Comparison of ENCODE assay signal across 19 cellular contexts in the genomic region with DNA sequence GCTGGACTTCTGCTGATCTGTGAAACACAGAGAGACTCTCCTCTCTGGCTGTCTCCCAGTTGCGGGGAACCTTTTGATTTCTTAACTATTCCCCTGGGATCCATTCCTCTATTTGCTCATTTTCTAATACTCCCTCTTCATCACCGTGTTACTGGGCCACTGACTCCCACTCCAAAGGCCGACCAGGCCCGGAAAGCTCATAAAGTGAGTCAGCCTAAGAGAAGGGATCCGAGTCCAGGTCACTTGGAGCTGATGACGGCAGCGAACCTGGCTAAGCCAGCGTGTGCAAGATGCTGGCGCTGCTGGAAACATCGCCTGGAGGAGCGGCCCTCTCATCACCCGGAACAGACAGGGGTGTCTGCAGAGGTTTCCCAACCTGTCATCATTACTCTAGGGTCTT.
A peak's percentile ranks its signal among the peaks of the same experiment; 100 is the strongest.
DNase-seq lines count a peak whose midpoint lies in the region; ATAC-seq and TF ChIP-seq lines count a peak whose summit lies in the region.
"Had no signal": no experiment of that assay in that cellular context is flagged by ENCODE, and none has a peak within 500 bp of the region (broad histone marks: within the 10 kb centered on the region; RNA-seq: fewer than 3 reads in every experiment).

No MANE protein-coding gene starts in this region.

- H3K4me3 ChIP-seq in PC-3 (ENCODE audit: low read length) (no peak overlapping the region), fibroblast of pulmonary artery (replicated peaks; ENCODE audit: low read depth, low read length) (no peak overlapping the region), osteoblast (ENCODE audit: insufficient read depth, low read length) (no peak overlapping the region), upper lobe of right lung (no peak overlapping the region)
- H3K4me3 ChIP-seq: tibial artery had no signal

- no peak overlapping the region for H2AFZ ChIP-seq in PC-3 (ENCODE audit: low read length)
- H2AFZ ChIP-seq in osteoblast (ENCODE audit: low read length) = no peak overlapping the region

- no peaks in the 10 kb centered on the region for H3K27me3 Mint-ChIP-seq in activated T-helper 2 cell treated with anti-CD3 and anti-CD28 coated beads, Interferon-gamma antibody, Interleukin-2, Interleukin-4, amounts not matched to agents 10 μg/mL and 5 μg/mL and 100 μg/mL, durations not matched to agents 14 hours and 24 hours and 36 hours (ENCODE audit: low read depth)
- H3K27me3 Mint-ChIP-seq in progenitor cell of endocrine pancreas = no peaks in the 10 kb centered on the region

- H3K27ac ChIP-seq in PC-3 (ENCODE audit: low read length) (no peak overlapping the region), osteoblast (ENCODE audit: low read depth, low read length) (peak overlapping the region; percentile 73), upper lobe of right lung (no peak overlapping the region)
- H3K27ac ChIP-seq: tibial artery had no signal

- intact Hi-C loops in PC-3 (cut with micrococcal nuclease) = no loop called here
- intact Hi-C loops in upper lobe of right lung (cut with DNase I) = no loop called here
- intact Hi-C loops in activated T-helper 2 cell treated with anti-CD3 and anti-CD28 coated beads, Interferon-gamma antibody, Interleukin-2, Interleukin-4, amounts not matched to agents 10 μg/mL and 5 μg/mL and 100 μg/mL, durations not matched to agents 14 hours and 24 hours and 36 hours (cut with micrococcal nuclease) = no loop called here

- H3K4me1 ChIP-seq in PC-3 (ENCODE audit: insufficient read depth, low read length) (no peaks in the 10 kb centered on the region), osteoblast (ENCODE audit: insufficient read depth, low read length) (peaks cover 53% of the 10 kb centered on the region), upper lobe of right lung (peaks cover 19% of the 10 kb centered on the region)

- H3K27me3 ChIP-seq in PC-3 (ENCODE audit: low read length) (no peaks in the 10 kb centered on the region), osteoblast (ENCODE audit: insufficient read depth, low read length) (no peaks in the 10 kb centered on the region), upper lobe of right lung (no peaks in the 10 kb centered on the region)
- H3K27me3 ChIP-seq: tibial artery had no signal

- H3K9me2 ChIP-seq in PC-3 (replicated peaks; ENCODE audit: low read length) = no peaks in the 10 kb centered on the region

- no peak overlapping the region for H3K4me3 Mint-ChIP-seq in activated T-helper 2 cell treated with anti-CD3 and anti-CD28 coated beads, Interferon-gamma antibody, Interleukin-2, Interleukin-4, amounts not matched to agents 10 μg/mL and 5 μg/mL and 100 μg/mL, durations not matched to agents 14 hours and 24 hours and 36 hours (ENCODE audit: low read depth)
- no peak overlapping the region for H3K4me3 Mint-ChIP-seq in progenitor cell of endocrine pancreas (ENCODE audit: low read depth)
- H3K4me3 Mint-ChIP-seq: natural killer cell treated with Interleukin-12 subunit alpha and Interleukin-12 subunit beta and Interleukin-15 and Interleukin-18, amount 100 ng/mL, for 72 hours; stimulated activated memory B cell treated with anti-CD40 and anti-IgM and Interleukin-4, amounts not matched to agents 10 μg/mL and 1 μg/mL and 100 μg/mL, for 72 hours had no signal

- H3K27ac Mint-ChIP-seq in activated T-helper 2 cell treated with anti-CD3 and anti-CD28 coated beads, Interferon-gamma antibody, Interleukin-2, Interleukin-4, amounts not matched to agents 10 μg/mL and 5 μg/mL and 100 μg/mL, durations not matched to agents 14 hours and 24 hours and 36 hours = no peak overlapping the region
- no peak overlapping the region for H3K27ac Mint-ChIP-seq in progenitor cell of endocrine pancreas
- H3K27ac Mint-ChIP-seq: natural killer cell treated with Interleukin-12 subunit alpha and Interleukin-12 subunit beta and Interleukin-15 and Interleukin-18, amount 100 ng/mL, for 72 hours; stimulated activated memory B cell treated with anti-CD40 and anti-IgM and Interleukin-4, amounts not matched to agents 10 μg/mL and 1 μg/mL and 100 μg/mL, for 72 hours had no signal

- BruUV-seq in PC-3 (replicated peaks; lab: Mats Ljungman, UMichigan) = no TSS peak

- H3K36me3 Mint-ChIP-seq in activated T-helper 2 cell treated with anti-CD3 and anti-CD28 coated beads, Interferon-gamma antibody, Interleukin-2, Interleukin-4, amounts not matched to agents 10 μg/mL and 5 μg/mL and 100 μg/mL, durations not matched to agents 14 hours and 24 hours and 36 hours (ENCODE audit: low read depth) = no peaks in the 10 kb centered on the region
- H3K36me3 Mint-ChIP-seq in progenitor cell of endocrine pancreas (ENCODE audit: insufficient read depth) = no peaks in the 10 kb centered on the region
- H3K36me3 Mint-ChIP-seq: natural killer cell treated with Interleukin-12 subunit alpha and Interleukin-12 subunit beta and Interleukin-15 and Interleukin-18, amount 100 ng/mL, for 72 hours; stimulated activated memory B cell treated with anti-CD40 and anti-IgM and Interleukin-4, amounts not matched to agents 10 μg/mL and 1 μg/mL and 100 μg/mL, for 72 hours had no signal

- H3K9me3 Mint-ChIP-seq in activated T-helper 2 cell treated with anti-CD3 and anti-CD28 coated beads, Interferon-gamma antibody, Interleukin-2, Interleukin-4, amounts not matched to agents 10 μg/mL and 5 μg/mL and 100 μg/mL, durations not matched to agents 14 hours and 24 hours and 36 hours = peaks cover 20% of the 10 kb centered on the region
- peaks cover 11% of the 10 kb centered on the region for H3K9me3 Mint-ChIP-seq in progenitor cell of endocrine pancreas (ENCODE audit: low read depth)
- H3K9me3 Mint-ChIP-seq: natural killer cell treated with Interleukin-12 subunit alpha and Interleukin-12 subunit beta and Interleukin-15 and Interleukin-18, amount 100 ng/mL, for 72 hours had no signal

- H3F3A ChIP-seq in PC-3 (ENCODE audit: low read length, unreplicated experiment) = no peaks in the 10 kb centered on the region

- H3K9ac ChIP-seq in PC-3 (ENCODE audit: low read length) = no peak overlapping the region

- no peak for TF ChIP-seq CTCF in PC-3 (conservative IDR thresholded peaks at IDR 0.05; ENCODE audit: low read depth, low read length)
- no peak for TF ChIP-seq CTCF in fibroblast of pulmonary artery (IDR thresholded peaks at IDR 0.05; ENCODE audit: low read length, missing control alignments)
- TF ChIP-seq CTCF in osteoblast (IDR thresholded peaks at IDR 0.05; ENCODE audit: extremely low read depth, low read depth, low read length) = no peak
- TF ChIP-seq CTCF in upper lobe of right lung (IDR thresholded peaks at IDR 0.05) = no peak
- TF ChIP-seq CTCF in progenitor cell of endocrine pancreas (IDR thresholded peaks at IDR 0.05; ENCODE audit: unreplicated experiment) = no peak

- POLR2A ChIA-PET in PC-3 (lab: Charles Lee; ENCODE audit: unreplicated experiment) = no interaction called here

- no peaks in the 10 kb centered on the region for H3K36me3 ChIP-seq in PC-3 (ENCODE audit: low read depth, low read length)
- no peaks in the 10 kb centered on the region for H3K36me3 ChIP-seq in osteoblast (ENCODE audit: insufficient read depth, low read length)
- no peaks in the 10 kb centered on the region for H3K36me3 ChIP-seq in upper lobe of right lung
- H3K36me3 ChIP-seq: tibial artery had no signal

- DNase-seq in PC-3 (peak; percentile 27), fibroblast of pulmonary artery (ENCODE audit: low read depth) (peak; percentile 62), osteoblast (ENCODE audit: insufficient read length, low spot score, missing footprints) (peak; percentile 86), upper lobe of right lung (no peak), activated gamma-delta T cell (lab: John Stamatoyannopoulos, UW) (no peak), UCSD-AML1 (lab: John Stamatoyannopoulos, UW; ENCODE audit: unreplicated experiment) (no peak), progenitor cell of endocrine pancreas (ENCODE audit: low spot score, unreplicated experiment) (no peak)
- no peak for DNase-seq in activated T-helper 2 cell treated with anti-CD3 and anti-CD28 coated beads, Interferon-gamma antibody, Interleukin-2, Interleukin-4, amounts not matched to agents 10 μg/mL and 5 μg/mL and 100 μg/mL, durations not matched to agents 14 hours and 24 hours and 36 hours (ENCODE audit: low spot score)
- DNase-seq: activated CD4-positive, alpha-beta T cell treated with anti-CD3 and anti-CD28 coated beads, Interleukin-2, amount 50 U/mL, for 1 hour; activated naive CD4-positive, alpha-beta T cell treated with Interleukin-2 at 50 U/mL for 16 hours; cortex of kidney; EL; foreskin melanocyte; KBM-7; kidney glomerular epithelial cell; NCI-H2081 had no signal

- no peak overlapping the region for H3K4me2 ChIP-seq in PC-3 (ENCODE audit: low read length)
- H3K4me2 ChIP-seq in osteoblast (ENCODE audit: insufficient read depth, low read length) = peak overlapping the region; percentile 32

- H3K4me1 Mint-ChIP-seq in activated T-helper 2 cell treated with anti-CD3 and anti-CD28 coated beads, Interferon-gamma antibody, Interleukin-2, Interleukin-4, amounts not matched to agents 10 μg/mL and 5 μg/mL and 100 μg/mL, durations not matched to agents 14 hours and 24 hours and 36 hours (ENCODE audit: low read depth) = no peaks in the 10 kb centered on the region
- peaks cover 16% of the 10 kb centered on the region for H3K4me1 Mint-ChIP-seq in progenitor cell of endocrine pancreas (ENCODE audit: low read depth)
- H3K4me1 Mint-ChIP-seq: stimulated activated memory B cell treated with anti-CD40 and anti-IgM and Interleukin-4, amounts not matched to agents 10 μg/mL and 1 μg/mL and 100 μg/mL, for 72 hours had no signal

- no peaks in the 10 kb centered on the region for H3K79me2 ChIP-seq in PC-3 (ENCODE audit: low read length)
- no peaks in the 10 kb centered on the region for H3K79me2 ChIP-seq in osteoblast (ENCODE audit: insufficient read depth, low read length)

- H4K20me1 ChIP-seq in PC-3 (ENCODE audit: low read length) (no peaks in the 10 kb centered on the region), osteoblast (ENCODE audit: insufficient read depth, low read length) (no peaks in the 10 kb centered on the region)

- H3K9me3 ChIP-seq in PC-3 (ENCODE audit: low read length) (no peaks in the 10 kb centered on the region), osteoblast (ENCODE audit: low read depth, low read length) (peaks cover 8% of the 10 kb centered on the region), upper lobe of right lung (no peaks in the 10 kb centered on the region)

- CTCF ChIA-PET in PC-3 (lab: Charles Lee) = no interaction called here

- no peak for ATAC-seq in PC-3
- ATAC-seq in upper lobe of right lung = peak; percentile 13
- ATAC-seq: natural killer cell treated with Interleukin-12 subunit alpha and Interleukin-12 subunit beta and Interleukin-15 and Interleukin-18, amount 100 ng/mL, for 72 hours; stimulated activated memory B cell treated with anti-CD40 and anti-IgM and Interleukin-4, amounts not matched to agents 10 μg/mL and 1 μg/mL and 100 μg/mL, for 72 hours had no signal

Comparison
In these comparisons a context has a peak if more than half of its experiments do, and no peak if none do; other contexts are left out.
1. DNase-seq: peak in PC-3 (single experiment), fibroblast of pulmonary artery (single experiment) and osteoblast (single experiment); none in upper lobe of right lung (single experiment), activated gamma-delta T cell (single experiment), UCSD-AML1 (single experiment), activated T-helper 2 cell treated with anti-CD3 and anti-CD28 coated beads, Interferon-gamma antibody, Interleukin-2, Interleukin-4, amounts not matched to agents 10 μg/mL and 5 μg/mL and 100 μg/mL, durations not matched to agents 14 hours and 24 hours and 36 hours (single experiment) and progenitor cell of endocrine pancreas (single experiment).